In genomic region chr10:6401066-6401465, GRCh38 we compare ENCODE assay signal across 12 cellular contexts.
DNase-seq lines count a peak whose midpoint lies in the region; ATAC-seq and TF ChIP-seq lines count a peak whose summit lies in the region.
"Had no signal": no experiment of that assay in that cellular context is flagged by ENCODE, and none has a peak within 500 bp of the region (broad histone marks: within the 10 kb centered on the region; RNA-seq: fewer than 3 reads in every experiment).

No MANE protein-coding gene starts in this region.

- peak overlapping the region; percentile 62 for H3K4me2 ChIP-seq in SK-N-SH

- H3K4me3 Mint-ChIP-seq in activated T-helper 17 cell treated with anti-CD3 and anti-CD28 coated beads, Interleukin-2, amount 50 U/mL, for 72 hours, result no peak overlapping the region
- peak overlapping the region; percentile 35 for H3K4me3 Mint-ChIP-seq in memory B cell

- H3K36me3 ChIP-seq in SK-N-SH (replicated peaks in 1 of 2; ENCODE audit: control insufficient read depth in 1 of 2, insufficient read depth in 2 of 2, low read length in 1 of 2) (no peaks in the 10 kb centered on the region), upper lobe of right lung (no peaks in the 10 kb centered on the region)
- H3K36me3 ChIP-seq: colonic mucosa, thyroid gland had no signal

- H3K27ac Mint-ChIP-seq in activated T-helper 17 cell treated with anti-CD3 and anti-CD28 coated beads, Interleukin-2, amount 50 U/mL, for 72 hours, result peak overlapping the region; percentile 35
- no peak overlapping the region for H3K27ac Mint-ChIP-seq in memory B cell
- H3K27ac Mint-ChIP-seq: activated naive CD8-positive, alpha-beta T cell treated with anti-CD3 and anti-CD28 coated beads for 36 hours had no signal

- intact Hi-C loops in upper lobe of right lung (cut with DNase I), result loop anchor here (5.0 kb wide), 1 partner anchor 199 kb away; the partner anchor contains the start of gene PFKFB3

- DNase-seq in SK-N-SH (no peak), memory B cell (ENCODE audit: low spot score in 2 of 2) (no peak), upper lobe of right lung (no peak), NCI-H524 (lab: John Stamatoyannopoulos, UW) (no peak)
- DNase-seq in effector CD8-positive, alpha-beta T cell (lab: John Stamatoyannopoulos, UW), result no peak

- no peaks in the 10 kb centered on the region for H3K27me3 Mint-ChIP-seq in activated T-helper 17 cell treated with anti-CD3 and anti-CD28 coated beads, Interleukin-2, amount 50 U/mL, for 72 hours
- H3K27me3 Mint-ChIP-seq in memory B cell, result peaks cover 10% of the 10 kb centered on the region

- H3K27me3 ChIP-seq in SK-N-SH (ENCODE audit: insufficient read depth) (no peaks in the 10 kb centered on the region), upper lobe of right lung (no peaks in the 10 kb centered on the region)
- H3K27me3 ChIP-seq: colonic mucosa, thyroid gland had no signal

- POLR2A ChIA-PET in SK-N-SH (lab: Yijun Ruan, JAX), result interaction anchor here (2.7 kb wide), 1 partner anchor 199 kb away, joined by 29 read pairs; the partner anchor contains the start of gene PFKFB3

- no peaks in the 10 kb centered on the region for H3K9me3 Mint-ChIP-seq in activated T-helper 17 cell treated with anti-CD3 and anti-CD28 coated beads, Interleukin-2, amount 50 U/mL, for 72 hours
- no peaks in the 10 kb centered on the region for H3K9me3 Mint-ChIP-seq in memory B cell
- H3K9me3 Mint-ChIP-seq: activated naive CD8-positive, alpha-beta T cell treated with anti-CD3 and anti-CD28 coated beads for 36 hours; nephron had no signal

- peaks cover 13% of the 10 kb centered on the region for H3K4me1 Mint-ChIP-seq in activated T-helper 17 cell treated with anti-CD3 and anti-CD28 coated beads, Interleukin-2, amount 50 U/mL, for 72 hours
- H3K4me1 Mint-ChIP-seq in memory B cell, result peaks cover 20% of the 10 kb centered on the region

- H3K9me3 ChIP-seq in SK-N-SH (no peaks in the 10 kb centered on the region), upper lobe of right lung (no peaks in the 10 kb centered on the region)
- H3K9me3 ChIP-seq: colonic mucosa, thyroid gland had no signal

- no peak for ATAC-seq in SK-N-SH treated with all-trans-retinoic acid at 6 μM for 48 hours
- no peak for ATAC-seq in activated T-helper 17 cell treated with anti-CD3 and anti-CD28 coated beads, Interleukin-2, amount 50 U/mL, for 72 hours (replicated peaks)
- no peak for ATAC-seq in memory B cell (ENCODE audit: low read depth)
- no peak for ATAC-seq in upper lobe of right lung
- no peak for ATAC-seq in HG03280 (IDR thresholded peaks at IDR 0.05; ENCODE audit: unreplicated experiment)

- H2AFZ ChIP-seq in SK-N-SH (ENCODE audit: low read depth), result no peak overlapping the region

- H3K9me2 ChIP-seq in SK-N-SH, result no peaks in the 10 kb centered on the region

- no peaks in the 10 kb centered on the region for H3K36me3 Mint-ChIP-seq in activated T-helper 17 cell treated with anti-CD3 and anti-CD28 coated beads, Interleukin-2, amount 50 U/mL, for 72 hours (ENCODE audit: low read depth)
- no peaks in the 10 kb centered on the region for H3K36me3 Mint-ChIP-seq in memory B cell
- H3K36me3 Mint-ChIP-seq: activated naive CD8-positive, alpha-beta T cell treated with anti-CD3 and anti-CD28 coated beads for 36 hours had no signal

- H3K4me1 ChIP-seq in SK-N-SH (ENCODE audit: control insufficient read depth in 1 of 2, insufficient read depth in 2 of 2, low read depth in 1 of 2, low read length in 1 of 2) (peaks cover 0 to 5% of the 10 kb centered on the region in 2 experiments; a peak in 1 of 4 replicates), upper lobe of right lung (peaks cover 16% of the 10 kb centered on the region)
- H3K4me1 ChIP-seq: colonic mucosa had no signal

- 91% methylated on average over 7 of the region's 7 CpGs for WGBS in SK-N-SH (ENCODE audit: low lambda C conversion rate)

- no peaks in the 10 kb centered on the region for H3K79me2 ChIP-seq in SK-N-SH (ENCODE audit: insufficient read depth)

- TF ChIP-seq CTCF in SK-N-SH (IDR thresholded peaks at IDR 0.05) (no peak), upper lobe of right lung (IDR thresholded peaks at IDR 0.05) (no peak)

- no peaks in the 10 kb centered on the region for H4K20me1 ChIP-seq in SK-N-SH (ENCODE audit: insufficient read depth)

- CTCF ChIA-PET in SK-N-SH (lab: Yijun Ruan, JAX), result interaction anchor here (0.6 to 4.5 kb wide), 64 partner anchors 10 to 581 kb away, joined by 3 to 159 read pairs (median 5); partner anchors contain the start of genes PFKFB3 and RBM17

- H3K4me3 ChIP-seq in SK-N-SH (ENCODE audit: low read depth in 2 of 2, low read length in 1 of 2) (no peak overlapping the region; a peak in 1 of 4 replicates), upper lobe of right lung (no peak overlapping the region)

- H3K27ac ChIP-seq in SK-N-SH (ENCODE audit: low read depth in 2 of 2, low read length in 1 of 2) (peak overlapping the region in 1 of 2 experiments; percentile 78; a peak in 2 of 4 replicates), upper lobe of right lung (peak overlapping the region; percentile 4)
- H3K27ac ChIP-seq: colonic mucosa had no signal

- H3F3A ChIP-seq in SK-N-SH (replicated peaks; ENCODE audit: insufficient read depth), result peaks cover 8% of the 10 kb centered on the region

- H3K9ac ChIP-seq in SK-N-SH, result no peak overlapping the region

- no peak for TF ChIP-seq RAD21 in SK-N-SH (IDR thresholded peaks at IDR 0.05; ENCODE audit: low read length)

- no peak for TF ChIP-seq EP300 in SK-N-SH (IDR thresholded peaks at IDR 0.05; ENCODE audit: borderline replicate concordance in 1 of 2, low read depth in 1 of 2, low read length in 1 of 2)

TF ChIP-seq in SK-N-SH, 30 proteins besides CTCF, POLR2A, EP300 and RAD21:
- TF ChIP-seq ZBTB33 (IDR thresholded peaks at IDR 0.05; ENCODE audit: borderline replicate concordance, low read depth) (no peak), FOXM1 (IDR thresholded peaks at IDR 0.05; ENCODE audit: low read depth) (no peak), RFX5 (IDR thresholded peaks at IDR 0.05; ENCODE audit: low read length) (no peak), TCF12 (IDR thresholded peaks at IDR 0.05) (no peak), ELF1 (IDR thresholded peaks at IDR 0.05) (no peak), GABPA (IDR thresholded peaks at IDR 0.05; ENCODE audit: low read depth) (no peak), MEF2A (IDR thresholded peaks at IDR 0.05; ENCODE audit: borderline replicate concordance, low read depth) (no peak), FOXJ3 (CRISPR knock-in tag; IDR thresholded peaks at IDR 0.05) (no peak), SMC3 (IDR thresholded peaks at IDR 0.05; ENCODE audit: low read depth, low read length) (no peak)
TF ChIP-seq in SK-N-SH: peak in this region for 0.

TF ChIP-seq in SK-N-SH treated with all-trans-retinoic acid at 6 μM for 48 hours, 23 proteins besides CTCF, POLR2A, EP300 and RAD21 (continues in another document):
- no peak for TF ChIP-seq CSRNP3 (CRISPR knock-in tag; IDR thresholded peaks at IDR 0.05)
- TF ChIP-seq PATZ1 (CRISPR knock-in tag; IDR thresholded peaks at IDR 0.05; ENCODE audit: borderline replicate concordance), result no peak
- no peak for TF ChIP-seq TOX (CRISPR knock-in tag; IDR thresholded peaks at IDR 0.05; ENCODE audit: borderline replicate concordance)
- TF ChIP-seq BACH2 (CRISPR knock-in tag; IDR thresholded peaks at IDR 0.05; ENCODE audit: borderline replicate concordance), result no peak
- TF ChIP-seq ESRRG (CRISPR knock-in tag; IDR thresholded peaks at IDR 0.05), result no peak
- no peak for TF ChIP-seq ZFP3 (CRISPR knock-in tag; IDR thresholded peaks at IDR 0.05)
- no peak for TF ChIP-seq ARNTL (CRISPR knock-in tag; IDR thresholded peaks at IDR 0.05; ENCODE audit: borderline replicate concordance, low read depth)
- TF ChIP-seq POU6F1 (CRISPR knock-in tag; IDR thresholded peaks at IDR 0.05; ENCODE audit: borderline replicate concordance, low read depth), result no peak
- no peak for TF ChIP-seq PPARA (CRISPR knock-in tag; IDR thresholded peaks at IDR 0.05; ENCODE audit: borderline replicate concordance)
- no peak for TF ChIP-seq ZFP30 (CRISPR knock-in tag; IDR thresholded peaks at IDR 0.05)
